Comparison of ENCODE assay signal across 17 cellular contexts in genomic region chr17:60745544-60745943, GRCh38.
DNase-seq lines count a peak whose midpoint lies in the region; ATAC-seq, FAIRE-seq and TF ChIP-seq lines count a peak whose summit lies in the region.
"Had no signal": no experiment of that assay in that cellular context is flagged by ENCODE, and none has a peak within 500 bp of the region (broad histone marks: within the 10 kb centered on the region; RNA-seq: fewer than 3 reads in every experiment).

No MANE protein-coding gene starts in this region.

- whole genome bisulfite sequencing in A549 (ENCODE audit: missing lambda C conversion rate), result 46% methylated on average over 2 of the region's 2 CpGs
- 61 to 71% methylated on average over 2 of the region's 2 CpGs for WGBS in aorta, 2 donors

- intact Hi-C loops in sciatic nerve (cut with DNase I), result loop anchor here (10.0 kb wide), 1 partner anchor 659 kb away; no protein-coding TSS in a partner anchor
- intact Hi-C loops in ascending aorta (cut with DNase I), result no loop called here
- intact Hi-C loops in aorta (cut with DNase I), result no loop called here

- POLR2A ChIA-PET in A549 (lab: Yijun Ruan, JAX) (no interaction called here), HEK293 (lab: Yijun Ruan, JAX) (no interaction called here)

- no peak for ATAC-seq in A549
- no peak for ATAC-seq in sciatic nerve
- ATAC-seq in aorta (ENCODE audit: low FRiP score), result no peak
- ATAC-seq in GM21737 (IDR thresholded peaks at IDR 0.05; ENCODE audit: unreplicated experiment), result no peak
- ATAC-seq: activated CD4-positive, CD25-positive, alpha-beta regulatory T cell treated with anti-CD3 and anti-CD28 coated beads, Interleukin-2, amount 50 U/mL, for 24 hours; left ventricle myocardium superior had no signal

- H3K27me3 ChIP-seq in ascending aorta (no peaks in the 10 kb centered on the region), aorta (ENCODE audit: control insufficient read depth in 1 of 2, insufficient read depth in 2 of 2, low read length in 1 of 2) (no peaks in the 10 kb centered on the region)

- DNase-seq in A549 (ENCODE audit: low read depth in 1 of 2, low spot score in 1 of 2) (peak in 1 of 2 experiments; percentile 22), SK-MEL-5 (ENCODE audit: low read depth, low spot score) (peak; percentile 51), fibroblast of pulmonary artery (ENCODE audit: low read depth) (peak; percentile 5), sciatic nerve (ENCODE audit: low spot score) (no peak), ascending aorta (ENCODE audit: low spot score in 2 of 2) (no peak), aorta (no peak)
- DNase-seq: foreskin melanocyte; left ventricle myocardium superior; MV-4-11; NCI-H748 treated with DMSO at 0.1 percent for 48 hours; RPMI8226; small intestine; stimulated activated CD4-positive, alpha-beta T cell treated with anti-CD3 and anti-CD28 coated beads, Interleukin-4, amount 100 ng/mL, for 4 hours; stimulated activated CD8-positive, alpha-beta memory T cell treated with anti-CD3 and anti-CD28 coated beads, Interleukin-4, amount 100 ng/mL, for 48 hours had no signal

- no peak overlapping the region for H3K27ac ChIP-seq in A549
- no peak overlapping the region for H3K27ac ChIP-seq in HEK293 (ENCODE audit: extremely low read depth, low read depth, low read length)
- no peak overlapping the region for H3K27ac ChIP-seq in ascending aorta
- no peak overlapping the region for H3K27ac ChIP-seq in aorta (ENCODE audit: low read depth in 1 of 2, low read length in 2 of 2)

- H3K9me3 ChIP-seq in A549 (no peaks in the 10 kb centered on the region), HEK293 (ENCODE audit: control insufficient read depth, insufficient read depth, low read depth, low read length) (no peaks in the 10 kb centered on the region; the same call in 1 of the 2 replicates), ascending aorta (peaks cover 0 to 9% of the 10 kb centered on the region in 2 donors), aorta (ENCODE audit: control insufficient read depth, low read length) (no peaks in the 10 kb centered on the region)

- TF ChIP-seq EP300 in A549 (IDR thresholded peaks at IDR 0.05), result no peak

- H3K4me3 ChIP-seq in A549, result no peak overlapping the region
- H3K4me3 ChIP-seq in HEK293 (ENCODE audit: low read depth, low read length), result no peak overlapping the region
- no peak overlapping the region for H3K4me3 ChIP-seq in fibroblast of pulmonary artery (replicated peaks; ENCODE audit: low read depth, low read length)
- H3K4me3 ChIP-seq in ascending aorta, result no peak overlapping the region
- H3K4me3 ChIP-seq in aorta (ENCODE audit: low read length in 2 of 2), result no peak overlapping the region

- TF ChIP-seq CTCF in A549 (IDR thresholded peaks at IDR 0.05) (peak; percentile 42; the same call in 2 of the 3 replicates), HEK293 (tag by site-specific recombination; IDR thresholded peaks at IDR 0.05) (peak; percentile 43; the same call in 1 of the 2 replicates), fibroblast of pulmonary artery (IDR thresholded peaks at IDR 0.05; ENCODE audit: low read length, missing control alignments) (no peak), ascending aorta (IDR thresholded peaks at IDR 0.05) (peak in 1 of 3 experiments; percentile 7)

- CTCF ChIA-PET in A549 (lab: Yijun Ruan, JAX), result interaction anchor here (0.8 to 5.1 kb wide), 8 partner anchors 10 to 664 kb away, joined by 3 to 27 read pairs (median 4); no protein-coding TSS in a partner anchor
- CTCF ChIA-PET in HEK293 (lab: Yijun Ruan, JAX), result interaction anchor here (3.3 to 3.5 kb wide), 2 partner anchors 25 to 226 kb away, joined by 16 to 19 read pairs; no protein-coding TSS in a partner anchor

- FAIRE-seq in A549 (lab: Jason Lieb, UNC), result no peak

- H3K36me3 ChIP-seq in HEK293 (ENCODE audit: control insufficient read depth in 2 of 2, insufficient read depth in 1 of 2, low read length in 2 of 2) (no peaks in the 10 kb centered on the region), ascending aorta (no peaks in the 10 kb centered on the region), aorta (ENCODE audit: control insufficient read depth in 1 of 2, insufficient read depth in 2 of 2, low read length in 1 of 2) (no peaks in the 10 kb centered on the region)

- H3K4me1 ChIP-seq in A549 (no peaks in the 10 kb centered on the region), HEK293 (ENCODE audit: control insufficient read depth, insufficient read depth, low read length) (0 out of 2 replicates have a peak, but pooled peaks cover 4% of the 10 kb centered on the region), ascending aorta (no peaks in the 10 kb centered on the region), aorta (ENCODE audit: control insufficient read depth in 1 of 2, insufficient read depth in 2 of 2, low read length in 2 of 2) (no peaks in the 10 kb centered on the region)

- TF ChIP-seq POLR2A in A549 (IDR thresholded peaks at IDR 0.05; ENCODE audit: low read length), result no peak

- TF ChIP-seq RAD21 in A549 (conservative IDR thresholded peaks at IDR 0.05 in 1 of 2, IDR thresholded peaks at IDR 0.05 in 1 of 2), result peak; percentile 55 to 59; a peak in 4 of 5 replicates

- no peak overlapping the region for H3K4me2 ChIP-seq in A549

- in situ Hi-C loops in SK-MEL-5 (cut with HindIII; ENCODE audit: low pct_unique_long_range_greater_than_20kb, low sequenced_read_pairs), result no loop called here

TF ChIP-seq in A549, 52 proteins besides CTCF, POLR2A, EP300 and RAD21:
- 0 out of 2 replicates have a peak, but pooled peaks have one; percentile 34 for TF ChIP-seq CBX2 (IDR thresholded peaks at IDR 0.05; ENCODE audit: borderline replicate concordance, low read depth)
- TF ChIP-seq SMC3 (IDR thresholded peaks at IDR 0.05), result no peak; the same call in 2 of the 3 replicates

TF ChIP-seq in HEK293, 187 proteins besides CTCF, POLR2A, EP300 and RAD21:
- TF ChIP-seq ZNF654 (tag by site-specific recombination; IDR thresholded peaks at IDR 0.05; ENCODE audit: low read depth) (peak; percentile 17; the same call in 1 of the 2 replicates), OVOL3 (tag by site-specific recombination; IDR thresholded peaks at IDR 0.05) (no peak), ZNF366 (tag by site-specific recombination; conservative IDR thresholded peaks at IDR 0.05) (no peak)

Comparison
In these comparisons a context has a peak if more than half of its experiments do, and no peak if none do; other contexts are left out.
1. DNase-seq: peak in SK-MEL-5 (single experiment) and fibroblast of pulmonary artery (single experiment); none in sciatic nerve (single experiment), ascending aorta (0 of 2) and aorta (0 of 2).
2. Of the 5 proteins assayed by ChIP-seq in both HEK293 and A549: peak only in HEK293: none; only in A549: none; in both: CTCF; in neither: 4.